Comparison of ENCODE assay signal across 8 cellular contexts in genomic region chr19:43755256-43755801, GRCh38. TPM values are rescaled to one million over a fixed set of nuclear protein-coding genes. Genes with fewer than 3 reads are reported as not detected.
A peak's percentile ranks its signal among the peaks of the same experiment; 100 is the strongest.
DNase-seq lines count a peak whose midpoint lies in the region; ATAC-seq, FAIRE-seq and TF ChIP-seq lines count a peak whose summit lies in the region.

No MANE protein-coding gene starts in this region.

- peaks cover 0 to 14% (median 0%) of the 10 kb centered on the region in 3 experiments for H3K36me3 ChIP-seq in naive thymus-derived CD4-positive, alpha-beta T cell (ENCODE audit: control insufficient read depth in 2 of 3, insufficient read depth in 3 of 3, low read length in 3 of 3)

- peaks cover 2% of the 10 kb centered on the region for H3K27me3 Mint-ChIP-seq in activated T-helper 1 cell treated with anti-CD3 and anti-CD28 coated beads, Interleukin-12 subunit alpha, Interleukin-12 subunit beta, Interleukin-2, Interleukin-4 antibody, amounts not matched to agents 30 ng/mL and 10 ng/mL and 1 ng/mL, durations not matched to agents 14 hours and 24 hours and 36 hours (ENCODE audit: insufficient read depth)
- peaks cover 0 to 6% (median 0%) of the 10 kb centered on the region in 5 donors for H3K27me3 Mint-ChIP-seq in naive thymus-derived CD4-positive, alpha-beta T cell

- peaks cover 40% of the 10 kb centered on the region for H3K36me3 Mint-ChIP-seq in activated T-helper 1 cell treated with anti-CD3 and anti-CD28 coated beads, Interleukin-12 subunit alpha, Interleukin-12 subunit beta, Interleukin-2, Interleukin-4 antibody, amounts not matched to agents 30 ng/mL and 10 ng/mL and 1 ng/mL, durations not matched to agents 14 hours and 24 hours and 36 hours (ENCODE audit: low read depth)
- peaks cover 1 to 26% (median 5%) of the 10 kb centered on the region in 5 donors for H3K36me3 Mint-ChIP-seq in naive thymus-derived CD4-positive, alpha-beta T cell

- peaks cover 20 to 27% of the 10 kb centered on the region in 2 donors for H3K4me1 ChIP-seq in naive thymus-derived CD4-positive, alpha-beta T cell (ENCODE audit: control insufficient read depth in 2 of 2, insufficient read depth in 2 of 2, low read length in 2 of 2)

- no peaks in the 10 kb centered on the region for H3K9me3 ChIP-seq in naive thymus-derived CD4-positive, alpha-beta T cell (ENCODE audit: control insufficient read depth in 2 of 3, low read length in 3 of 3)

- intact Hi-C loops in activated T-helper 1 cell treated with anti-CD3 and anti-CD28 coated beads, Interleukin-12 subunit alpha, Interleukin-12 subunit beta, Interleukin-2, Interleukin-4 antibody, amounts not matched to agents 30 ng/mL and 10 ng/mL and 1 ng/mL, durations not matched to agents 14 hours and 24 hours and 36 hours (cut with micrococcal nuclease), result loop anchor here (2.0 kb wide), 1 partner anchor 223 kb away; the partner anchor contains the start of gene ZNF575
- intact Hi-C loops in naive thymus-derived CD4-positive, alpha-beta T cell (cut with micrococcal nuclease), result loop anchor here (1.0 to 10.0 kb wide), 6 partner anchors 29 to 339 kb away; partner anchors contain the start of genes LYPD3 (in 1 of the 2), PINLYP (in 1 of the 2), XRCC1 (in 1 of the 2) and ZNF224 (in 1 of the 2)

- H3K27ac ChIP-seq in naive thymus-derived CD4-positive, alpha-beta T cell (ENCODE audit: low read depth, low read length), result peak overlapping the region; percentile 85

- DNase-seq in GM12891 (ENCODE audit: insufficient read length, low spot score), result no peak
- DNase-seq in KG1 (lab: John Stamatoyannopoulos, UW), result peak; percentile 74
- peak; percentile 7 for DNase-seq in RCC 7860 (ENCODE audit: low spot score)
- peak; percentile 79 for DNase-seq in activated T-helper 1 cell treated with anti-CD3 and anti-CD28 coated beads, Interleukin-12 subunit alpha, Interleukin-12 subunit beta, Interleukin-2, Interleukin-4 antibody, amounts not matched to agents 30 ng/mL and 10 ng/mL and 1 ng/mL, durations not matched to agents 14 hours and 24 hours and 36 hours (ENCODE audit: low spot score)
- DNase-seq in fibroblast of gingiva (ENCODE audit: low read depth), result peak; percentile 61
- peak; percentile 56 to 81 (median 65) for DNase-seq in naive thymus-derived CD4-positive, alpha-beta T cell
- peak; percentile 76 for DNase-seq in stimulated activated naive CD4-positive, alpha-beta T cell treated with Interleukin-2 at 50 U/mL for 16 hours (lab: John Stamatoyannopoulos, UW)

- FAIRE-seq in GM12891 (lab: Jason Lieb, UNC), result peak; percentile 84
- no peak for FAIRE-seq in RCC 7860 (lab: Jason Lieb, UNC)

- TF ChIP-seq POLR2A in GM12891 (IDR thresholded peaks at IDR 0.05; ENCODE audit: low read depth, low read length), result peak; percentile 34; the same call in 1 of the 2 replicates

- H3K4me3 ChIP-seq in naive thymus-derived CD4-positive, alpha-beta T cell (ENCODE audit: low read length), result peak overlapping the region; percentile 95

- CTCF ChIA-PET in naive thymus-derived CD4-positive, alpha-beta T cell (lab: Charles Lee), result interaction anchor here (0.6 to 2.1 kb wide), 5 partner anchors 10 to 88 kb away, joined by 3 to 12 read pairs (median 3); partner anchors contain the start of gene KCNN4

- H3K4me1 Mint-ChIP-seq in activated T-helper 1 cell treated with anti-CD3 and anti-CD28 coated beads, Interleukin-12 subunit alpha, Interleukin-12 subunit beta, Interleukin-2, Interleukin-4 antibody, amounts not matched to agents 30 ng/mL and 10 ng/mL and 1 ng/mL, durations not matched to agents 14 hours and 24 hours and 36 hours (ENCODE audit: low read depth), result peaks cover 52% of the 10 kb centered on the region
- peaks cover 5 to 59% (median 42%) of the 10 kb centered on the region in 7 donors for H3K4me1 Mint-ChIP-seq in naive thymus-derived CD4-positive, alpha-beta T cell

- POLR2A ChIA-PET in naive thymus-derived CD4-positive, alpha-beta T cell (lab: Charles Lee), result interaction anchor here (0.6 to 3.1 kb wide), 6 partner anchors 9 to 230 kb away, joined by 3 to 28 read pairs (median 10); partner anchors contain the start of genes PINLYP and XRCC1

- H3K9me3 Mint-ChIP-seq in activated T-helper 1 cell treated with anti-CD3 and anti-CD28 coated beads, Interleukin-12 subunit alpha, Interleukin-12 subunit beta, Interleukin-2, Interleukin-4 antibody, amounts not matched to agents 30 ng/mL and 10 ng/mL and 1 ng/mL, durations not matched to agents 14 hours and 24 hours and 36 hours, result no peaks in the 10 kb centered on the region
- peaks cover 0 to 7% (median 0%) of the 10 kb centered on the region in 11 donors for H3K9me3 Mint-ChIP-seq in naive thymus-derived CD4-positive, alpha-beta T cell

- H3K27me3 ChIP-seq in naive thymus-derived CD4-positive, alpha-beta T cell (ENCODE audit: control insufficient read depth in 2 of 2, insufficient read depth in 2 of 2, low read length in 2 of 2), result no peaks in the 10 kb centered on the region

- H3K27ac Mint-ChIP-seq in activated T-helper 1 cell treated with anti-CD3 and anti-CD28 coated beads, Interleukin-12 subunit alpha, Interleukin-12 subunit beta, Interleukin-2, Interleukin-4 antibody, amounts not matched to agents 30 ng/mL and 10 ng/mL and 1 ng/mL, durations not matched to agents 14 hours and 24 hours and 36 hours, result peak overlapping the region; percentile 100
- peak overlapping the region; percentile 96 to 100 (median 98) for H3K27ac Mint-ChIP-seq in naive thymus-derived CD4-positive, alpha-beta T cell

- no peak for ATAC-seq in naive thymus-derived CD4-positive, alpha-beta T cell
- ATAC-seq in GM19467 (IDR thresholded peaks at IDR 0.05; ENCODE audit: unreplicated experiment), result no peak

- peak overlapping the region; percentile 98 for H3K4me3 Mint-ChIP-seq in activated T-helper 1 cell treated with anti-CD3 and anti-CD28 coated beads, Interleukin-12 subunit alpha, Interleukin-12 subunit beta, Interleukin-2, Interleukin-4 antibody, amounts not matched to agents 30 ng/mL and 10 ng/mL and 1 ng/mL, durations not matched to agents 14 hours and 24 hours and 36 hours
- peak overlapping the region; percentile 94 to 99 (median 97) for H3K4me3 Mint-ChIP-seq in naive thymus-derived CD4-positive, alpha-beta T cell

TF ChIP-seq in GM12891, 5 proteins besides CTCF, POLR2A, EP300 and RAD21:
- TF ChIP-seq POLR2AphosphoS5 (IDR thresholded peaks at IDR 0.05; ENCODE audit: low read depth, low read length), result peak; percentile 57
- TF ChIP-seq SPI1 (IDR thresholded peaks at IDR 0.05; ENCODE audit: low read depth, low read length), result peak; percentile 13; the same call in 1 of the 2 replicates
- no peak for TF ChIP-seq POU2F2 (IDR thresholded peaks at IDR 0.05; ENCODE audit: low read depth, low read length)

RNA-seq across cellular contexts. Expression of gene SMG9, which starts 0.6 kb away (rescaled TPM):
- 24.8 TPM for polyA plus RNA-seq in GM12891 (2012; ENCODE audit: low read depth, missing spikeins)
- 86.6 and 89.2 TPM in 2 replicates for total RNA-seq in activated T-helper 1 cell treated with anti-CD3 and anti-CD28 coated beads, Interleukin-12 subunit alpha, Interleukin-12 subunit beta, Interleukin-2, Interleukin-4 antibody, amounts not matched to agents 30 ng/mL and 10 ng/mL and 1 ng/mL, durations not matched to agents 14 hours and 24 hours and 36 hours
- 10 to 100 TPM; 48.5 to 75.9 (median 53.9) TPM for total RNA-seq in naive thymus-derived CD4-positive, alpha-beta T cell
- 1 to 10 TPM; 7.9 to 9.8 TPM for polyA plus RNA-seq in naive thymus-derived CD4-positive, alpha-beta T cell

RNA-seq across cellular contexts. Expression of gene KCNN4, which starts 25.4 kb away (rescaled TPM):
- 51.3 TPM for polyA plus RNA-seq in GM12891 (2012; ENCODE audit: low read depth, missing spikeins)
- 183 and 185 TPM in 2 replicates for total RNA-seq in activated T-helper 1 cell treated with anti-CD3 and anti-CD28 coated beads, Interleukin-12 subunit alpha, Interleukin-12 subunit beta, Interleukin-2, Interleukin-4 antibody, amounts not matched to agents 30 ng/mL and 10 ng/mL and 1 ng/mL, durations not matched to agents 14 hours and 24 hours and 36 hours
- total RNA-seq in naive thymus-derived CD4-positive, alpha-beta T cell, result 10 to 100 TPM; 12.8 to 53.4 (median 18.8) TPM
- 10 to 100 TPM in 1 of 2 donors, 1 to 10 TPM in 1; 8.1 to 16.0 TPM for polyA plus RNA-seq in naive thymus-derived CD4-positive, alpha-beta T cell

RNA-seq across cellular contexts. Expression of gene IRGC, which starts 39.5 kb away (rescaled TPM):
- polyA plus RNA-seq in GM12891 (2012; ENCODE audit: low read depth, missing spikeins), result not detected
- total RNA-seq in activated T-helper 1 cell treated with anti-CD3 and anti-CD28 coated beads, Interleukin-12 subunit alpha, Interleukin-12 subunit beta, Interleukin-2, Interleukin-4 antibody, amounts not matched to agents 30 ng/mL and 10 ng/mL and 1 ng/mL, durations not matched to agents 14 hours and 24 hours and 36 hours, result not detected in 2 replicates
- not detected for total RNA-seq in naive thymus-derived CD4-positive, alpha-beta T cell
- polyA plus RNA-seq in naive thymus-derived CD4-positive, alpha-beta T cell, result not detected

RNA-seq across cellular contexts. Expression of gene LYPD5, which starts 46.9 kb away (rescaled TPM):
- 0.33 TPM for polyA plus RNA-seq in GM12891 (2012; ENCODE audit: low read depth, missing spikeins)
- total RNA-seq in activated T-helper 1 cell treated with anti-CD3 and anti-CD28 coated beads, Interleukin-12 subunit alpha, Interleukin-12 subunit beta, Interleukin-2, Interleukin-4 antibody, amounts not matched to agents 30 ng/mL and 10 ng/mL and 1 ng/mL, durations not matched to agents 14 hours and 24 hours and 36 hours, result 0.29 TPM in 1 of 2 replicates, not detected in the other
- under 1 TPM in 4 of 5 experiments, not detected in 1; 0.19 to 0.89 (median 0.61) TPM for total RNA-seq in naive thymus-derived CD4-positive, alpha-beta T cell
- under 1 TPM; 0.28 to 0.34 TPM for polyA plus RNA-seq in naive thymus-derived CD4-positive, alpha-beta T cell
